ENCODE assay signal across 14 cellular contexts in genomic region chr2:38534746-38535403, GRCh38.
DNase-seq lines count a peak whose midpoint lies in the region; ATAC-seq and TF ChIP-seq lines count a peak whose summit lies in the region.
"Had no signal": no experiment of that assay in that cellular context is flagged by ENCODE, and none has a peak within 500 bp of the region (broad histone marks: within the 10 kb centered on the region; RNA-seq: fewer than 3 reads in every experiment).

No MANE protein-coding gene starts in this region.

- WGBS in esophagus muscularis mucosa: 95% methylated on average over 10 of the region's 16 CpGs
- WGBS in transverse colon (ENCODE audit: low coverage in 1 of 2), 2 donors: 67 to 83% methylated on average over 3 to 12 of the region's 16 CpGs

- TF ChIP-seq POLR2A in esophagus muscularis mucosa (IDR thresholded peaks at IDR 0.05; ENCODE audit: low read depth) (no peak), transverse colon (IDR thresholded peaks at IDR 0.05) (peak; percentile 38)

- H3K9me3 Mint-ChIP-seq in WTC11: no peaks in the 10 kb centered on the region
- no peaks in the 10 kb centered on the region for H3K9me3 Mint-ChIP-seq in nephron
- H3K9me3 Mint-ChIP-seq: activated T-cell treated with anti-CD3 and anti-CD28 coated beads, Interleukin-2, amount 50 U/mL, for 72 hours; T-helper 1 cell treated with Interleukin-12 subunit alpha and Interleukin-12 subunit beta and Interleukin-4 antibody, amounts not matched to agents 30 μg/mL and 1 μg/mL, for 36 hours had no signal

- H3K4me3 ChIP-seq in esophagus muscularis mucosa (no peak overlapping the region), transverse colon (peak overlapping the region in 2 of 4 donors; percentile 0 to 55)

- H3K27me3 Mint-ChIP-seq in WTC11 (ENCODE audit: low read depth) (peaks cover 19% of the 10 kb centered on the region), nephron (ENCODE audit: low read depth) (peaks cover 31% of the 10 kb centered on the region)

- TF ChIP-seq CTCF in WTC11 (IDR thresholded peaks at IDR 0.05) (no peak), esophagus muscularis mucosa (IDR thresholded peaks at IDR 0.05) (no peak), nephron (IDR thresholded peaks at IDR 0.05; ENCODE audit: unreplicated experiment in 3 of 3) (no peak), transverse colon (IDR thresholded peaks at IDR 0.05) (no peak)

- DNase-seq in WTC11 (ENCODE audit: low spot score) (no peak), esophagus muscularis mucosa (ENCODE audit: extremely low spot score) (no peak), transverse colon (peak; percentile 71), UCSD-AML1 (lab: John Stamatoyannopoulos, UW; ENCODE audit: unreplicated experiment) (no peak)
- DNase-seq: activated T-cell treated with anti-CD3 and anti-CD28 coated beads, Interleukin-2, amount 50 U/mL, for 72 hours; effector CD4-positive, alpha-beta T cell; KBM-7; NCI-H2029 treated with DMSO at 0.1 percent for 48 hours; NCI-H510A; stimulated activated CD4-positive, alpha-beta T cell treated with anti-CD3 and anti-CD28 coated beads, Interleukin-2, amount 100 ng/mL, for 24 hours had no signal

- intact Hi-C loops in esophagus muscularis mucosa (cut with DNase I) (loop anchor here (5.0 kb wide), 2 partner anchors 42 to 207 kb away; no protein-coding TSS in a partner anchor), transverse colon (cut with DNase I; ENCODE audit: low total_unique reads) (loop anchor here (5.0 to 10.0 kb wide), 3 partner anchors 68 to 220 kb away; no protein-coding TSS in a partner anchor)

- TF ChIP-seq EP300 in esophagus muscularis mucosa (IDR thresholded peaks at IDR 0.05): no peak
- TF ChIP-seq EP300 in transverse colon (IDR thresholded peaks at IDR 0.05; ENCODE audit: low read depth): no peak

- no peaks in the 10 kb centered on the region for H3K36me3 Mint-ChIP-seq in WTC11
- no peaks in the 10 kb centered on the region for H3K36me3 Mint-ChIP-seq in nephron (ENCODE audit: low read depth)

- peak overlapping the region; percentile 74 to 82 (median 79) for H3K27ac ChIP-seq in esophagus muscularis mucosa (replicated peaks in 1 of 4)
- peak overlapping the region; percentile 58 to 80 (median 68) for H3K27ac ChIP-seq in transverse colon

- POLR2A ChIA-PET in WTC11 (lab: Charles Lee): no interaction called here

- no peak overlapping the region for H3K27ac Mint-ChIP-seq in WTC11
- no peak overlapping the region for H3K27ac Mint-ChIP-seq in nephron
- H3K27ac Mint-ChIP-seq: activated T-cell treated with anti-CD3 and anti-CD28 coated beads, Interleukin-2, amount 50 U/mL, for 72 hours; T-helper 1 cell treated with Interleukin-12 subunit alpha and Interleukin-12 subunit beta and Interleukin-4 antibody, amounts not matched to agents 30 μg/mL and 1 μg/mL, for 36 hours had no signal

- H3K36me3 ChIP-seq in esophagus muscularis mucosa (no peaks in the 10 kb centered on the region), transverse colon (no peaks in the 10 kb centered on the region)

- no peaks in the 10 kb centered on the region for H3K27me3 ChIP-seq in esophagus muscularis mucosa
- no peaks in the 10 kb centered on the region for H3K27me3 ChIP-seq in transverse colon

- H3K9me3 ChIP-seq in esophagus muscularis mucosa: no peaks in the 10 kb centered on the region
- H3K9me3 ChIP-seq in transverse colon: no peaks in the 10 kb centered on the region

- H3K4me1 ChIP-seq in esophagus muscularis mucosa (peaks cover 4 to 35% (median 33%) of the 10 kb centered on the region in 4 donors), transverse colon (peaks cover 5 to 18% (median 13%) of the 10 kb centered on the region in 4 donors)

- CTCF ChIA-PET in WTC11 (lab: Charles Lee): interaction anchor here (0.6 to 1.8 kb wide), 9 partner anchors 10 to 260 kb away, joined by 3 to 11 read pairs (median 3); partner anchors contain the start of gene SRSF7

- ATAC-seq in WTC11 (no peak), SK-N-SH treated with all-trans-retinoic acid at 6 μM for 48 hours (no peak), GM19452 (IDR thresholded peaks at IDR 0.05; ENCODE audit: unreplicated experiment) (no peak)

- peaks cover 14% of the 10 kb centered on the region for H3K4me1 Mint-ChIP-seq in WTC11
- H3K4me1 Mint-ChIP-seq in nephron: peaks cover 12% of the 10 kb centered on the region

- in situ Hi-C loops in transverse colon (cut with MboI; ENCODE audit: low pct_ligation_motif_present in 1 of 4, low pct_unique_long_range_greater_than_20kb in 1 of 4, low sequenced_read_pairs in 3 of 4): no loop called here

- peak overlapping the region; percentile 58 for H3K4me3 Mint-ChIP-seq in WTC11
- peak overlapping the region in 2 of 3 experiments; percentile 19 to 74 for H3K4me3 Mint-ChIP-seq in nephron

TF ChIP-seq in WTC11, 78 proteins besides CTCF, POLR2A, EP300 and RAD21 (continues in another document):
- TF ChIP-seq, protein P1, sequence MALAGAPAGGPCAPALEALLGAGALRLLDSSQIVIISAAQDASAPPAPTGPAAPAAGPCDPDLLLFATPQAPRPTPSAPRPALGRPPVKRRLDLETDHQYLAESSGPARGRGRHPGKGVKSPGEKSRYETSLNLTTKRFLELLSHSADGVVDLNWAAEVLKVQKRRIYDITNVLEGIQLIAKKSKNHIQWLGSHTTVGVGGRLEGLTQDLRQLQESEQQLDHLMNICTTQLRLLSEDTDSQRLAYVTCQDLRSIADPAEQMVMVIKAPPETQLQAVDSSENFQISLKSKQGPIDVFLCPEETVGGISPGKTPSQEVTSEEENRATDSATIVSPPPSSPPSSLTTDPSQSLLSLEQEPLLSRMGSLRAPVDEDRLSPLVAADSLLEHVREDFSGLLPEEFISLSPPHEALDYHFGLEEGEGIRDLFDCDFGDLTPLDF (CRISPR knock-in tag; IDR thresholded peaks at IDR 0.05): no peak
- TF ChIP-seq ZBTB21 (CRISPR knock-in tag; IDR thresholded peaks at IDR 0.05; ENCODE audit: borderline replicate concordance) (no peak), JUN (CRISPR knock-in tag; IDR thresholded peaks at IDR 0.05) (no peak), ZNF425 (CRISPR knock-in tag; conservative IDR thresholded peaks at IDR 0.05) (no peak)

TF ChIP-seq in SK-N-SH treated with all-trans-retinoic acid at 6 μM for 48 hours, 23 proteins besides CTCF, POLR2A, EP300 and RAD21 (continues in another document):
- no peak for TF ChIP-seq BACH2 (CRISPR knock-in tag; IDR thresholded peaks at IDR 0.05; ENCODE audit: borderline replicate concordance)
- TF ChIP-seq ZC3H10 (CRISPR knock-in tag; IDR thresholded peaks at IDR 0.05): no peak
- no peak for TF ChIP-seq PPARA (CRISPR knock-in tag; IDR thresholded peaks at IDR 0.05; ENCODE audit: borderline replicate concordance)
- TF ChIP-seq ZNF8 (CRISPR knock-in tag; IDR thresholded peaks at IDR 0.05): no peak
- TF ChIP-seq ZFP30 (CRISPR knock-in tag; IDR thresholded peaks at IDR 0.05): no peak
- no peak for TF ChIP-seq TOX (CRISPR knock-in tag; IDR thresholded peaks at IDR 0.05; ENCODE audit: borderline replicate concordance)
- TF ChIP-seq CREB5 (CRISPR knock-in tag; IDR thresholded peaks at IDR 0.05; ENCODE audit: low read depth): no peak
- TF ChIP-seq CSRNP3 (CRISPR knock-in tag; IDR thresholded peaks at IDR 0.05): no peak
- no peak for TF ChIP-seq ARNTL (CRISPR knock-in tag; IDR thresholded peaks at IDR 0.05; ENCODE audit: borderline replicate concordance, low read depth)
- TF ChIP-seq ESRRG (CRISPR knock-in tag; IDR thresholded peaks at IDR 0.05): no peak
- no peak for TF ChIP-seq GLIS3 (CRISPR knock-in tag; IDR thresholded peaks at IDR 0.05)
- no peak for TF ChIP-seq CSDC2 (CRISPR knock-in tag; IDR thresholded peaks at IDR 0.05)
- TF ChIP-seq, protein P2, sequence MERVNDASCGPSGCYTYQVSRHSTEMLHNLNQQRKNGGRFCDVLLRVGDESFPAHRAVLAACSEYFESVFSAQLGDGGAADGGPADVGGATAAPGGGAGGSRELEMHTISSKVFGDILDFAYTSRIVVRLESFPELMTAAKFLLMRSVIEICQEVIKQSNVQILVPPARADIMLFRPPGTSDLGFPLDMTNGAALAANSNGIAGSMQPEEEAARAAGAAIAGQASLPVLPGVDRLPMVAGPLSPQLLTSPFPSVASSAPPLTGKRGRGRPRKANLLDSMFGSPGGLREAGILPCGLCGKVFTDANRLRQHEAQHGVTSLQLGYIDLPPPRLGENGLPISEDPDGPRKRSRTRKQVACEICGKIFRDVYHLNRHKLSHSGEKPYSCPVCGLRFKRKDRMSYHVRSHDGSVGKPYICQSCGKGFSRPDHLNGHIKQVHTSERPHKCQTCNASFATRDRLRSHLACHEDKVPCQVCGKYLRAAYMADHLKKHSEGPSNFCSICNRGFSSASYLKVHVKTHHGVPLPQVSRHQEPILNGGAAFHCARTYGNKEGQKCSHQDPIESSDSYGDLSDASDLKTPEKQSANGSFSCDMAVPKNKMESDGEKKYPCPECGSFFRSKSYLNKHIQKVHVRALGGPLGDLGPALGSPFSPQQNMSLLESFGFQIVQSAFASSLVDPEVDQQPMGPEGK (CRISPR knock-in tag; IDR thresholded peaks at IDR 0.05; ENCODE audit: borderline replicate concordance): no peak
- no peak for TF ChIP-seq ISL1 (CRISPR knock-in tag; IDR thresholded peaks at IDR 0.05)
- TF ChIP-seq ZNF70 (CRISPR knock-in tag; IDR thresholded peaks at IDR 0.05): no peak
